In genomic region chr1:3285341-3285740, GRCh38 we compare ENCODE assay signal across 23 cellular contexts.
"Had no signal": no experiment of that assay in that cellular context is flagged by ENCODE, and none has a peak within 500 bp of the region (broad histone marks: within the 10 kb centered on the region; RNA-seq: fewer than 3 reads in every experiment).

No MANE protein-coding gene starts in this region.

- H3K4me1 ChIP-seq: SJSA1 had no signal

- H3K36me3 ChIP-seq: SJSA1 had no signal

- H3K4me3 Mint-ChIP-seq: IgD-negative memory B cell had no signal

- H3K4me3 ChIP-seq: K562, SJSA1, SK-N-MC had no signal

- H3K4me2 ChIP-seq: KMS-11 had no signal

- H3K36me3 Mint-ChIP-seq: IgD-negative memory B cell had no signal

- ATAC-seq: HepG2, K562 had no signal

- DNase-seq: Kasumi-1, MM.1S, NCI-H1092 treated with DMSO at 0.1 percent for 48 hours, NCI-H1436, NCI-H187, NCI-H2029, NCI-H2081 treated with DMSO at 0.1 percent for 48 hours, NCI-H2171, NCI-H226, NCI-H446, NCI-H510A, NCI-H524 treated with DMSO at 0.1 percent for 48 hours, NCI-H69, NCI-H774, Right ventricle myocardium superior, RPMI8226, SIG-M5 had no signal

- H3K9me3 Mint-ChIP-seq: IgD-negative memory B cell had no signal

- H3K27ac ChIP-seq: KMS-11, SJSA1, SK-N-MC had no signal

- H3K4me1 Mint-ChIP-seq: IgD-negative memory B cell had no signal

- H3K27ac Mint-ChIP-seq: IgD-negative memory B cell had no signal

- H3K9me3 ChIP-seq: SJSA1 had no signal
